Comparison of ENCODE assay signal across 1 cellular context in the genomic region with DNA sequence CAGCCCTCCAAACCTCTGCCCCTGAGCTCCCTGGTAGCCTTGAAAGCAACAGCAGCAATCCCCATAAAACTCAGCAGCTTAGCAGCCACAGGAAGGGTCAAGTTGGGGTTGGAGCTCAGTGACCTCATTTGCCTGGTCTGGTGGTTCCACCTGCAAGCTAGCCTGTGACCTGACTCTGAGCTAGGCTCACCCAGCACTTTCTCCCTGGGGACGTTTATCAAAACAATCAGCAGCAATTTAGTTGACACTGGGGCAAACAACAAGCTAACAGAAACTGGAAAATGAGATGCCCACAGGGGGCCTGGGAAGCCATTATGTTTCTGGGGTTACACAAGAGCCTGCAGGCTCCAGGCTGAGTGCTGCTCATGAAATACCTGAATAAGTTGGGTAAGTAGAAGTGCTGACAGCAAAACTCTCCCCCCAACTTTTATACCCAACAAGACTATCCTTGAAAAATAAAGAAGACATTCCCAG.
TF ChIP-seq lines count a peak whose summit lies in the region.

No MANE protein-coding gene starts in this region.

TF ChIP-seq in H1, 55 proteins besides CTCF, POLR2A, EP300 and RAD21:
- no peak for TF ChIP-seq RBBP5 (IDR thresholded peaks at IDR 0.05; ENCODE audit: borderline replicate concordance, low read depth, low read length)
- 0 out of 2 replicates have a peak, but pooled peaks have one; percentile 64 for TF ChIP-seq RXRA (IDR thresholded peaks at IDR 0.05; ENCODE audit: insufficient read depth, low read depth, low read length)
- no peak for TF ChIP-seq RFX5 (IDR thresholded peaks at IDR 0.05; ENCODE audit: borderline replicate concordance, low read depth, low read length)
- no peak for TF ChIP-seq MAFK (IDR thresholded peaks at IDR 0.05; ENCODE audit: low read depth, low read length)
- peak; percentile 76; the same call in 1 of the 2 replicates for TF ChIP-seq YY1 (IDR thresholded peaks at IDR 0.05; ENCODE audit: low read depth, low read length)
- TF ChIP-seq, protein P1, sequence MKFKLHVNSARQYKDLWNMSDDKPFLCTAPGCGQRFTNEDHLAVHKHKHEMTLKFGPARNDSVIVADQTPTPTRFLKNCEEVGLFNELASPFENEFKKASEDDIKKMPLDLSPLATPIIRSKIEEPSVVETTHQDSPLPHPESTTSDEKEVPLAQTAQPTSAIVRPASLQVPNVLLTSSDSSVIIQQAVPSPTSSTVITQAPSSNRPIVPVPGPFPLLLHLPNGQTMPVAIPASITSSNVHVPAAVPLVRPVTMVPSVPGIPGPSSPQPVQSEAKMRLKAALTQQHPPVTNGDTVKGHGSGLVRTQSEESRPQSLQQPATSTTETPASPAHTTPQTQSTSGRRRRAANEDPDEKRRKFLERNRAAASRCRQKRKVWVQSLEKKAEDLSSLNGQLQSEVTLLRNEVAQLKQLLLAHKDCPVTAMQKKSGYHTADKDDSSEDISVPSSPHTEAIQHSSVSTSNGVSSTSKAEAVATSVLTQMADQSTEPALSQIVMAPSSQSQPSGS (IDR thresholded peaks at IDR 0.05; ENCODE audit: low read length): no peak
- TF ChIP-seq SP1 (IDR thresholded peaks at IDR 0.05; ENCODE audit: low read depth, low read length): no peak
- TF ChIP-seq CBX8 (IDR thresholded peaks at IDR 0.05; ENCODE audit: borderline replicate concordance, low read depth, low read length): no peak
- TF ChIP-seq CREB1 (IDR thresholded peaks at IDR 0.05): no peak
- TF ChIP-seq NRF1 (IDR thresholded peaks at IDR 0.05; ENCODE audit: low read depth, low read length): no peak
- TF ChIP-seq, protein P2, sequence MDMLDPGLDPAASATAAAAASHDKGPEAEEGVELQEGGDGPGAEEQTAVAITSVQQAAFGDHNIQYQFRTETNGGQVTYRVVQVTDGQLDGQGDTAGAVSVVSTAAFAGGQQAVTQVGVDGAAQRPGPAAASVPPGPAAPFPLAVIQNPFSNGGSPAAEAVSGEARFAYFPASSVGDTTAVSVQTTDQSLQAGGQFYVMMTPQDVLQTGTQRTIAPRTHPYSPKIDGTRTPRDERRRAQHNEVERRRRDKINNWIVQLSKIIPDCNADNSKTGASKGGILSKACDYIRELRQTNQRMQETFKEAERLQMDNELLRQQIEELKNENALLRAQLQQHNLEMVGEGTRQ (IDR thresholded peaks at IDR 0.05; ENCODE audit: low read length): no peak
- TF ChIP-seq CTBP2 (IDR thresholded peaks at IDR 0.05; ENCODE audit: borderline replicate concordance, insufficient read depth, insufficient read length, low read length): no peak
- peak; percentile 86 for TF ChIP-seq NANOG (IDR thresholded peaks at IDR 0.05; ENCODE audit: insufficient read depth, low read depth, low read length, poor library complexity, severe bottlenecking)
- TF ChIP-seq KDM1A (IDR thresholded peaks at IDR 0.05; ENCODE audit: borderline replicate concordance, low read length): peak; percentile 50; the same call in 1 of the 2 replicates
- peak; percentile 80 for TF ChIP-seq CEBPB (IDR thresholded peaks at IDR 0.05; ENCODE audit: low read depth, low read length)
- TF ChIP-seq TBP (IDR thresholded peaks at IDR 0.05; ENCODE audit: low read depth, low read length): no peak
- no peak for TF ChIP-seq POU5F1 (IDR thresholded peaks at IDR 0.05; ENCODE audit: low read depth, low read length)
- TF ChIP-seq EZH2 (IDR thresholded peaks at IDR 0.05; ENCODE audit: low read depth, low read length, severe bottlenecking): no peak
- no peak for TF ChIP-seq CBX5 (IDR thresholded peaks at IDR 0.05; ENCODE audit: low read depth, low read length)
